Comparison of ENCODE assay signal across 33 cellular contexts in genomic region chr3:21345577-21345976, GRCh38.
"Had no signal": no experiment of that assay in that cellular context is flagged by ENCODE, and none has a peak within 500 bp of the region (broad histone marks: within the 10 kb centered on the region; RNA-seq: fewer than 3 reads in every experiment).

No MANE protein-coding gene starts in this region.

- H3K4me3 ChIP-seq: adrenal gland, breast epithelium, cardiac muscle cell, colonic mucosa had no signal

- H3K36me3 Mint-ChIP-seq: activated CD4-positive, alpha-beta memory T cell treated with anti-CD3 and anti-CD28 coated beads for 36 hours; activated CD8-positive, alpha-beta memory T cell treated with anti-CD3 and anti-CD28 coated beads, Interleukin-2, amount 10 ng/mL, durations not matched to agents 7 days and 5 days; activated naive CD4-positive, alpha-beta T cell treated with anti-CD3 and anti-CD28 coated beads, Interleukin-2, amount 50 U/mL, for 24 hours; activated naive CD8-positive, alpha-beta T cell treated with anti-CD3 and anti-CD28 coated beads for 36 hours; brain had no signal

- H3K4me3 Mint-ChIP-seq: activated B cell treated with CpG ODN at 0.5 μM for 24 hours; activated CD4-positive, alpha-beta memory T cell treated with anti-CD3 and anti-CD28 coated beads for 36 hours; activated CD8-positive, alpha-beta memory T cell treated with anti-CD3 and anti-CD28 coated beads, Interleukin-2, amount 10 ng/mL, durations not matched to agents 7 days and 5 days; activated CD8-positive, alpha-beta T cell treated with anti-CD3 and anti-CD28 coated beads, Interleukin-2, amount 10 ng/mL, durations not matched to agents 7 days and 5 days; activated naive CD4-positive, alpha-beta T cell treated with anti-CD3 and anti-CD28 coated beads for 36 hours; activated naive CD4-positive, alpha-beta T cell treated with anti-CD3 and anti-CD28 coated beads, Interleukin-2, amount 50 U/mL, for 24 hours; activated naive CD8-positive, alpha-beta T cell treated with anti-CD3 and anti-CD28 coated beads for 36 hours; activated naive CD8-positive, alpha-beta T cell treated with anti-CD3 and anti-CD28 coated beads, Interleukin-2, amount 50 U/mL, for 24 hours; activated T-helper 1 cell treated with anti-CD3 and anti-CD28 coated beads, Interleukin-12 subunit alpha, Interleukin-12 subunit beta, Interleukin-2, Interleukin-4 antibody, amounts not matched to agents 30 ng/mL and 10 ng/mL and 1 ng/mL, durations not matched to agents 14 hours and 24 hours and 36 hours; brain; T-helper 17 cell; T-helper 2 cell treated with Interferon-gamma antibody and Interleukin-4, amounts not matched to agents 5 μg/mL and 100 μg/mL, for 36 hours had no signal

- H3K27ac Mint-ChIP-seq: activated B cell treated with CpG ODN at 0.5 μM for 24 hours; activated CD4-positive, alpha-beta memory T cell treated with anti-CD3 and anti-CD28 coated beads for 36 hours; activated CD8-positive, alpha-beta memory T cell treated with anti-CD3 and anti-CD28 coated beads, Interleukin-2, amount 10 ng/mL, durations not matched to agents 7 days and 5 days; activated CD8-positive, alpha-beta T cell treated with anti-CD3 and anti-CD28 coated beads, Interleukin-2, amount 10 ng/mL, durations not matched to agents 7 days and 5 days; activated naive CD4-positive, alpha-beta T cell treated with anti-CD3 and anti-CD28 coated beads for 36 hours; activated naive CD4-positive, alpha-beta T cell treated with anti-CD3 and anti-CD28 coated beads, Interleukin-2, amount 50 U/mL, for 24 hours; activated naive CD8-positive, alpha-beta T cell treated with anti-CD3 and anti-CD28 coated beads for 36 hours; activated naive CD8-positive, alpha-beta T cell treated with anti-CD3 and anti-CD28 coated beads, Interleukin-2, amount 50 U/mL, for 24 hours; activated T-helper 1 cell treated with anti-CD3 and anti-CD28 coated beads, Interleukin-12 subunit alpha, Interleukin-12 subunit beta, Interleukin-2, Interleukin-4 antibody, amounts not matched to agents 30 ng/mL and 10 ng/mL and 1 ng/mL, durations not matched to agents 14 hours and 24 hours and 36 hours; activated T-helper 2 cell treated with anti-CD3 and anti-CD28 coated beads, Interferon-gamma antibody, Interleukin-2, Interleukin-4, amounts not matched to agents 10 μg/mL and 5 μg/mL and 100 μg/mL, durations not matched to agents 14 hours and 24 hours and 36 hours; brain; T-helper 17 cell; T-helper 2 cell treated with Interferon-gamma antibody and Interleukin-4, amounts not matched to agents 5 μg/mL and 100 μg/mL, for 36 hours had no signal

- H3K9me3 ChIP-seq: adrenal gland, breast epithelium, colonic mucosa had no signal

- H3K27ac ChIP-seq: adrenal gland, breast epithelium, cardiac muscle cell, colonic mucosa, WERI-Rb-1 had no signal

- H3K9me3 Mint-ChIP-seq: activated B cell treated with CpG ODN at 0.5 μM for 24 hours had no signal

- H3K4me1 ChIP-seq: adrenal gland, breast epithelium, colonic mucosa had no signal

- H3K36me3 ChIP-seq: adrenal gland, breast epithelium, cardiac muscle cell, colonic mucosa, WERI-Rb-1 had no signal

- H3K27me3 ChIP-seq: adrenal gland, breast epithelium, cardiac muscle cell, colonic mucosa had no signal

- H3K27me3 Mint-ChIP-seq: activated B cell treated with CpG ODN at 0.5 μM for 24 hours; activated CD4-positive, alpha-beta memory T cell treated with anti-CD3 and anti-CD28 coated beads for 36 hours; activated CD8-positive, alpha-beta memory T cell treated with anti-CD3 and anti-CD28 coated beads, Interleukin-2, amount 10 ng/mL, durations not matched to agents 7 days and 5 days; activated naive CD4-positive, alpha-beta T cell treated with anti-CD3 and anti-CD28 coated beads, Interleukin-2, amount 50 U/mL, for 24 hours; activated naive CD8-positive, alpha-beta T cell treated with anti-CD3 and anti-CD28 coated beads for 36 hours; activated naive CD8-positive, alpha-beta T cell treated with anti-CD3 and anti-CD28 coated beads, Interleukin-2, amount 50 U/mL, for 24 hours; brain; T-helper 17 cell had no signal

- H3K4me1 Mint-ChIP-seq: activated B cell treated with CpG ODN at 0.5 μM for 24 hours; activated CD8-positive, alpha-beta memory T cell treated with anti-CD3 and anti-CD28 coated beads, Interleukin-2, amount 10 ng/mL, durations not matched to agents 7 days and 5 days; activated naive CD4-positive, alpha-beta T cell treated with anti-CD3 and anti-CD28 coated beads, Interleukin-2, amount 50 U/mL, for 24 hours; activated naive CD8-positive, alpha-beta T cell treated with anti-CD3 and anti-CD28 coated beads, Interleukin-2, amount 50 U/mL, for 24 hours; brain; T-helper 17 cell had no signal

- DNase-seq: activated B cell treated with CpG ODN at 0.5 μM for 24 hours; activated CD4-positive, alpha-beta memory T cell treated with anti-CD3 and anti-CD28 coated beads for 36 hours; activated CD4-positive, alpha-beta T cell treated with anti-CD3 and anti-CD28 coated beads for 48 hours; activated CD4-positive, alpha-beta T cell treated with anti-CD3 and anti-CD28 coated beads, Interleukin-2, amount 50 U/mL, for 1 hour; activated CD8-positive, alpha-beta memory T cell treated with anti-CD3 and anti-CD28 coated beads, Interleukin-2, amount 10 ng/mL, durations not matched to agents 7 days and 5 days; activated CD8-positive, alpha-beta memory T cell treated with anti-CD3 and anti-CD28 coated beads, Interleukin-2, amount 50 U/mL, for 4 hours; activated CD8-positive, alpha-beta T cell treated with anti-CD3 and anti-CD28 coated beads, Interleukin-2, amount 10 ng/mL, durations not matched to agents 7 days and 5 days; activated effector memory CD4-positive, alpha-beta T cell treated with anti-CD3 and anti-CD28 coated beads, Interleukin-2, amount 50 U/mL, for 16 hours; activated naive CD4-positive, alpha-beta T cell treated with anti-CD3 and anti-CD28 coated beads for 36 hours; activated naive CD8-positive, alpha-beta T cell treated with anti-CD3 and anti-CD28 coated beads for 36 hours; activated naive CD8-positive, alpha-beta T cell treated with anti-CD3 and anti-CD28 coated beads, Interleukin-2, amount 50 U/mL, for 24 hours; activated T-cell treated with anti-CD3 and anti-CD28 coated beads, Interleukin-2, amount 50 U/mL, for 1 hour; activated T-cell treated with anti-CD3 and anti-CD28 coated beads, Interleukin-2, amount 50 U/mL, for 48 hours; amygdala; aorta; central memory CD4-positive, alpha-beta T cell; cerebellar nuclear complex; colonic mucosa; effector CD8-positive, alpha-beta T cell; T-helper 1 cell; T-helper 17 cell; T1000; WERI-Rb-1 had no signal

- FAIRE-seq: endometrium, frontal cortex had no signal
